In genomic region chr10:132041340-132041739, GRCh38 we compare ENCODE assay signal across 37 cellular contexts.
"Had no signal": no experiment of that assay in that cellular context is flagged by ENCODE, and none has a peak within 500 bp of the region (broad histone marks: within the 10 kb centered on the region; RNA-seq: fewer than 3 reads in every experiment).

No MANE protein-coding gene starts in this region.

- H3K4me3 ChIP-seq: adrenal gland, body of pancreas, breast epithelium had no signal

- H3K36me3 Mint-ChIP-seq: activated CD4-positive, alpha-beta memory T cell treated with anti-CD3 and anti-CD28 coated beads for 36 hours; activated naive CD4-positive, alpha-beta T cell treated with anti-CD3 and anti-CD28 coated beads, Interleukin-2, amount 50 U/mL, for 72 hours; activated naive CD8-positive, alpha-beta T cell treated with anti-CD3 and anti-CD28 coated beads for 36 hours had no signal

- DNase-seq: activated B cell treated with CpG ODN at 0.5 μM for 24 hours; activated CD4-positive, alpha-beta memory T cell treated with anti-CD3 and anti-CD28 coated beads for 36 hours; activated CD4-positive, alpha-beta T cell treated with anti-CD3 and anti-CD28 coated beads for 4 hours; activated CD4-positive, alpha-beta T cell treated with anti-CD3 and anti-CD28 coated beads, Interleukin-2, amount 10 ng/mL, durations not matched to agents 24 days and 14 days; activated CD4-positive, alpha-beta T cell treated with anti-CD3 and anti-CD28 coated beads, Interleukin-2, amount 50 U/mL, for 1 hour; activated CD4-positive, alpha-beta T cell treated with anti-CD3 and anti-CD28 coated beads, Interleukin-2, amount 50 U/mL, for 4 hours; activated CD4-positive, CD25-positive, alpha-beta regulatory T cell treated with anti-CD3 and anti-CD28 coated beads, Interleukin-2, amount 50 U/mL, for 72 hours; activated CD8-positive, alpha-beta memory T cell treated with anti-CD3 and anti-CD28 coated beads, Interleukin-2, amount 50 U/mL, for 4 hours; activated CD8-positive, alpha-beta T cell treated with anti-CD3 and anti-CD28 coated beads for 36 hours; activated effector memory CD4-positive, alpha-beta T cell treated with anti-CD3 and anti-CD28 coated beads, Interleukin-2, amount 50 U/mL, for 16 hours; activated gamma-delta T cell treated with Interleukin-2 at 50 U/mL for 16 hours; activated naive CD4-positive, alpha-beta T cell; activated naive CD4-positive, alpha-beta T cell treated with anti-CD3 and anti-CD28 coated beads for 36 hours; activated naive CD4-positive, alpha-beta T cell treated with anti-CD3 and anti-CD28 coated beads, Interleukin-2, amount 50 U/mL, for 16 hours; activated naive CD8-positive, alpha-beta T cell treated with anti-CD3 and anti-CD28 coated beads for 36 hours; activated T-cell treated with anti-CD3 and anti-CD28 coated beads for 4 hours; activated T-cell treated with anti-CD3 and anti-CD28 coated beads, Interleukin-2, amount 50 U/mL, for 1 hour; activated T-cell treated with anti-CD3 and anti-CD28 coated beads, Interleukin-2, amount 50 U/mL, for 4 hours; activated T-cell treated with anti-CD3 and anti-CD28 coated beads, Interleukin-2, amount 50 U/mL, for 72 hours; adrenal gland; amniotic stem cell; aorta; body of pancreas; brain microvascular endothelial cell; caudate nucleus; cerebellar nuclear complex; T-helper 1 cell; T-helper 2 cell; T-helper 9 cell had no signal

- H3K27ac ChIP-seq: adrenal gland, body of pancreas, brain microvascular endothelial cell, breast epithelium, VCaP had no signal

- H3K27ac Mint-ChIP-seq: activated B cell treated with CpG ODN at 0.5 μM for 24 hours; activated CD4-positive, alpha-beta memory T cell treated with anti-CD3 and anti-CD28 coated beads for 36 hours; activated CD4-positive, alpha-beta T cell treated with anti-CD3 and anti-CD28 coated beads, Interleukin-2, amount 10 ng/mL, durations not matched to agents 24 days and 14 days; activated CD8-positive, alpha-beta T cell treated with anti-CD3 and anti-CD28 coated beads for 36 hours; activated naive CD4-positive, alpha-beta T cell treated with anti-CD3 and anti-CD28 coated beads for 36 hours; activated naive CD4-positive, alpha-beta T cell treated with anti-CD3 and anti-CD28 coated beads, Interleukin-2, amount 50 U/mL, for 72 hours; activated naive CD8-positive, alpha-beta T cell treated with anti-CD3 and anti-CD28 coated beads for 36 hours; activated T-cell treated with anti-CD3 and anti-CD28 coated beads, Interleukin-2, amount 50 U/mL, for 72 hours; activated T-helper 1 cell treated with anti-CD3 and anti-CD28 coated beads, Interleukin-12 subunit alpha, Interleukin-12 subunit beta, Interleukin-2, Interleukin-4 antibody, amounts not matched to agents 30 ng/mL and 10 ng/mL and 1 ng/mL, durations not matched to agents 14 hours and 24 hours and 36 hours; activated T-helper 17 cell treated with anti-CD3 and anti-CD28 coated beads, Interleukin-2, amount 50 U/mL, for 72 hours; T-helper 1 cell treated with Interleukin-12 subunit alpha and Interleukin-12 subunit beta and Interleukin-4 antibody, amounts not matched to agents 30 μg/mL and 1 μg/mL, for 36 hours; T-helper 2 cell treated with Interferon-gamma antibody and Interleukin-4, amounts not matched to agents 5 μg/mL and 100 μg/mL, for 36 hours had no signal

- H3K4me3 Mint-ChIP-seq: activated B cell treated with CpG ODN at 0.5 μM for 24 hours; activated CD4-positive, alpha-beta memory T cell treated with anti-CD3 and anti-CD28 coated beads for 36 hours; activated CD4-positive, alpha-beta T cell treated with anti-CD3 and anti-CD28 coated beads, Interleukin-2, amount 10 ng/mL, durations not matched to agents 24 days and 14 days; activated CD8-positive, alpha-beta T cell treated with anti-CD3 and anti-CD28 coated beads for 36 hours; activated naive CD4-positive, alpha-beta T cell treated with anti-CD3 and anti-CD28 coated beads for 36 hours; activated naive CD8-positive, alpha-beta T cell treated with anti-CD3 and anti-CD28 coated beads for 36 hours; activated T-cell treated with anti-CD3 and anti-CD28 coated beads, Interleukin-2, amount 50 U/mL, for 4 hours; activated T-cell treated with anti-CD3 and anti-CD28 coated beads, Interleukin-2, amount 50 U/mL, for 72 hours; activated T-helper 1 cell treated with anti-CD3 and anti-CD28 coated beads, Interleukin-12 subunit alpha, Interleukin-12 subunit beta, Interleukin-2, Interleukin-4 antibody, amounts not matched to agents 30 ng/mL and 10 ng/mL and 1 ng/mL, durations not matched to agents 14 hours and 24 hours and 36 hours; activated T-helper 17 cell treated with anti-CD3 and anti-CD28 coated beads, Interleukin-2, amount 50 U/mL, for 72 hours; central memory CD8-positive, alpha-beta T cell; T-helper 1 cell treated with Interleukin-12 subunit alpha and Interleukin-12 subunit beta and Interleukin-4 antibody, amounts not matched to agents 30 μg/mL and 1 μg/mL, for 36 hours; T-helper 2 cell treated with Interferon-gamma antibody and Interleukin-4, amounts not matched to agents 5 μg/mL and 100 μg/mL, for 36 hours had no signal

- H3K9me3 Mint-ChIP-seq: activated B cell treated with CpG ODN at 0.5 μM for 24 hours; activated CD4-positive, alpha-beta memory T cell treated with anti-CD3 and anti-CD28 coated beads for 36 hours; activated CD4-positive, alpha-beta T cell treated with anti-CD3 and anti-CD28 coated beads, Interleukin-2, amount 10 ng/mL, durations not matched to agents 24 days and 14 days; activated CD8-positive, alpha-beta T cell treated with anti-CD3 and anti-CD28 coated beads for 36 hours; activated naive CD4-positive, alpha-beta T cell treated with anti-CD3 and anti-CD28 coated beads for 36 hours; activated naive CD4-positive, alpha-beta T cell treated with anti-CD3 and anti-CD28 coated beads, Interleukin-2, amount 50 U/mL, for 72 hours; activated naive CD8-positive, alpha-beta T cell treated with anti-CD3 and anti-CD28 coated beads for 36 hours; activated T-cell treated with anti-CD3 and anti-CD28 coated beads, Interleukin-2, amount 50 U/mL, for 4 hours; activated T-cell treated with anti-CD3 and anti-CD28 coated beads, Interleukin-2, amount 50 U/mL, for 72 hours; activated T-helper 1 cell treated with anti-CD3 and anti-CD28 coated beads, Interleukin-12 subunit alpha, Interleukin-12 subunit beta, Interleukin-2, Interleukin-4 antibody, amounts not matched to agents 30 ng/mL and 10 ng/mL and 1 ng/mL, durations not matched to agents 14 hours and 24 hours and 36 hours; activated T-helper 17 cell treated with anti-CD3 and anti-CD28 coated beads, Interleukin-2, amount 50 U/mL, for 72 hours; central memory CD8-positive, alpha-beta T cell; T-helper 1 cell treated with Interleukin-12 subunit alpha and Interleukin-12 subunit beta and Interleukin-4 antibody, amounts not matched to agents 30 μg/mL and 1 μg/mL, for 36 hours; T-helper 2 cell treated with Interferon-gamma antibody and Interleukin-4, amounts not matched to agents 5 μg/mL and 100 μg/mL, for 36 hours had no signal

- H3K27me3 ChIP-seq: body of pancreas had no signal

- H3K9me3 ChIP-seq: adrenal gland, body of pancreas, breast epithelium had no signal

- H3K36me3 ChIP-seq: adrenal gland, brain microvascular endothelial cell, breast epithelium had no signal

- H3K4me1 ChIP-seq: breast epithelium had no signal

- ATAC-seq: activated CD8-positive, alpha-beta T cell treated with anti-CD3 and anti-CD28 coated beads for 36 hours; activated naive CD4-positive, alpha-beta T cell treated with anti-CD3 and anti-CD28 coated beads, Interleukin-2, amount 50 U/mL, for 72 hours; activated T-cell treated with anti-CD3 and anti-CD28 coated beads, Interleukin-2, amount 50 U/mL, for 4 hours; activated T-cell treated with anti-CD3 and anti-CD28 coated beads, Interleukin-2, amount 50 U/mL, for 72 hours; activated T-helper 17 cell treated with anti-CD3 and anti-CD28 coated beads, Interleukin-2, amount 50 U/mL, for 72 hours; body of pancreas had no signal

- H3K4me1 Mint-ChIP-seq: activated CD4-positive, alpha-beta T cell treated with anti-CD3 and anti-CD28 coated beads, Interleukin-2, amount 10 ng/mL, durations not matched to agents 24 days and 14 days; activated T-helper 17 cell treated with anti-CD3 and anti-CD28 coated beads, Interleukin-2, amount 50 U/mL, for 72 hours; central memory CD8-positive, alpha-beta T cell had no signal
